19 cellular contexts compared by ENCODE assay signal in the genomic region with DNA sequence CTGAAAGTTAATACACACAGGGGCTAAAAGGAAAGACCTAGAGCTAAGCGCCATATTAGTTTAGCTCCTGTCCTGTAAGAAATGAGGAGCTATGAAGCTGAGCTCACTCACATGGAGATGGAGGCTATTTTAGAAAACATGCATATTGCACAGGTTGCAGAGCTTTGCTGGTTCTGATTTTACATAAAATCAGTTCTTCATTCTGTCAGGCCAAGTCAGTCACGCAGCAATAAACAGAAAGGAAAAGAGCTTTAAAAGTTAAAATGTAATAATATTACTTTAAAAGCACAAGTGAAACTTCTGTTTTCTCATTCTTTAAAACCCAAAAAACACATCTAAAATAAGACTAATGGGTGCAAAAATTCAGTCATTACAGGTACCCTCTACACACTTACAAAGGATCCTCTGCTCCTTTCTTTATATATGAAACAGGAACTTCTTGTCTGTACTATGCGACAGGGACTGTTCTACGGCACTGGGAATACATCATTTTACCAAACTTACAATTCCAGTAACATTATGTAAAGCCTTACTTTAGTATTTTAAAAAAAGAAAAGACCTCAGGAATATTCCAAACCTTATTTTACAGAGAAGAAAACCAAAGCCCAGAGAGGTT.
DNase-seq lines count a peak whose midpoint lies in the region; ATAC-seq and TF ChIP-seq lines count a peak whose summit lies in the region.
"Had no signal": no experiment of that assay in that cellular context is flagged by ENCODE, and none has a peak within 500 bp of the region (broad histone marks: within the 10 kb centered on the region; RNA-seq: fewer than 3 reads in every experiment).

No MANE protein-coding gene starts in this region.

- DNase-seq in MCF 10A (ENCODE audit: unreplicated experiment) (no peak), mammary epithelial cell (no peak), T-helper 17 cell (no peak), naive B cell (no peak), vagina (ENCODE audit: extremely low spot score in 2 of 2) (no peak), GOT3 (lab: John Stamatoyannopoulos, UW) (no peak), NCI-H2227 treated with DMSO at 0.1 percent for 48 hours (lab: John Stamatoyannopoulos, UW) (no peak)
- DNase-seq: 8988T; activated CD4-positive, alpha-beta T cell treated with anti-CD3 and anti-CD28 coated beads, Interleukin-2, amount 10 ng/mL, durations not matched to agents 24 days and 14 days; activated T-cell treated with anti-CD3 and anti-CD28 coated beads, Interleukin-2, amount 50 U/mL, for 24 hours; adrenal gland; CD8-positive, alpha-beta memory T cell; cerebellar nuclear complex; NCI-H1930; thyroid gland had no signal

- H3K4me3 ChIP-seq in mammary epithelial cell (replicated peaks in 1 of 3; ENCODE audit: insufficient read depth in 1 of 3, low read depth in 2 of 3, low read length in 3 of 3) = no peak overlapping the region
- no peak overlapping the region for H3K4me3 ChIP-seq in vagina
- H3K4me3 ChIP-seq: adrenal gland, thyroid gland had no signal

- no peak overlapping the region for H3K27ac ChIP-seq in mammary epithelial cell (ENCODE audit: insufficient read depth, low read depth, low read length)
- peak overlapping the region; percentile 63 for H3K27ac ChIP-seq in vagina

- H3K27me3 ChIP-seq in mammary epithelial cell (ENCODE audit: insufficient read depth, low read length) (no peaks in the 10 kb centered on the region), vagina (no peaks in the 10 kb centered on the region)
- H3K27me3 ChIP-seq: adrenal gland, thyroid gland had no signal

- WGBS in mammary epithelial cell (ENCODE audit: low coverage, missing lambda C conversion rate) = 96% methylated on average over 4 of the region's 4 CpGs

- in situ Hi-C loops in mammary epithelial cell (cut with MboI; ENCODE audit: low sequenced_read_pairs in 2 of 2) = loop anchor here (5.0 to 10.0 kb wide), 6 partner anchors 250 to 657 kb away; no protein-coding TSS in a partner anchor

- H3K27ac Mint-ChIP-seq in MCF 10A (ENCODE audit: low read depth, unreplicated experiment) (peak overlapping the region; percentile 96), T-helper 17 cell (peak overlapping the region; percentile 45), naive B cell (peak overlapping the region; percentile 5 to 80 (median 21))
- H3K27ac Mint-ChIP-seq: activated CD4-positive, alpha-beta T cell treated with anti-CD3 and anti-CD28 coated beads, Interleukin-2, amount 10 ng/mL, durations not matched to agents 24 days and 14 days; activated T-cell treated with anti-CD3 and anti-CD28 coated beads, Interleukin-2, amount 50 U/mL, for 24 hours; T-helper 1 cell treated with Interleukin-12 subunit alpha and Interleukin-12 subunit beta and Interleukin-4 antibody, amounts not matched to agents 30 μg/mL and 1 μg/mL, for 36 hours had no signal

- no peak for TF ChIP-seq CTCF in MCF 10A (IDR thresholded peaks at IDR 0.05; ENCODE audit: unreplicated experiment)
- no peak for TF ChIP-seq CTCF in mammary epithelial cell (conservative IDR thresholded peaks at IDR 0.05 in 1 of 2, IDR thresholded peaks at IDR 0.05 in 1 of 2; ENCODE audit: extremely low read depth in 1 of 2, insufficient read depth in 1 of 2, low read depth in 1 of 2, low read length in 2 of 2)
- no peak for TF ChIP-seq CTCF in vagina (IDR thresholded peaks at IDR 0.05)

- TF ChIP-seq POLR2A in vagina (IDR thresholded peaks at IDR 0.05) = no peak

- no peaks in the 10 kb centered on the region for H3K79me2 ChIP-seq in mammary epithelial cell (ENCODE audit: insufficient read depth, low read length)

- H3K27me3 Mint-ChIP-seq in MCF 10A (ENCODE audit: insufficient read depth, unreplicated experiment) (no peaks in the 10 kb centered on the region), T-helper 17 cell (no peaks in the 10 kb centered on the region), naive B cell (no peaks in the 10 kb centered on the region)
- H3K27me3 Mint-ChIP-seq: activated CD4-positive, alpha-beta T cell treated with anti-CD3 and anti-CD28 coated beads, Interleukin-2, amount 10 ng/mL, durations not matched to agents 24 days and 14 days; activated T-cell treated with anti-CD3 and anti-CD28 coated beads, Interleukin-2, amount 50 U/mL, for 24 hours; CD8-positive, alpha-beta memory T cell had no signal

- peaks cover 21% of the 10 kb centered on the region for H3K4me1 ChIP-seq in mammary epithelial cell (ENCODE audit: insufficient read depth, low read length)
- H3K4me1 ChIP-seq in vagina = peaks cover 30% of the 10 kb centered on the region

- intact Hi-C loops in MCF 10A (cut with micrococcal nuclease) = loop anchor here (5.0 to 10.0 kb wide), 2 partner anchors 190 to 507 kb away; no protein-coding TSS in a partner anchor
- intact Hi-C loops in mammary epithelial cell (cut with micrococcal nuclease) = loop anchor here (5.0 kb wide), 1 partner anchor 60 kb away; no protein-coding TSS in a partner anchor
- intact Hi-C loops in vagina (cut with DNase I) = loop anchor here (5.0 to 10.0 kb wide), 2 partner anchors 527 to 655 kb away; no protein-coding TSS in a partner anchor

- H3K9me3 Mint-ChIP-seq in MCF 10A (ENCODE audit: unreplicated experiment) = no peaks in the 10 kb centered on the region
- no peaks in the 10 kb centered on the region for H3K9me3 Mint-ChIP-seq in naive B cell
- H3K9me3 Mint-ChIP-seq: activated CD4-positive, alpha-beta T cell treated with anti-CD3 and anti-CD28 coated beads, Interleukin-2, amount 10 ng/mL, durations not matched to agents 24 days and 14 days; activated T-cell treated with anti-CD3 and anti-CD28 coated beads, Interleukin-2, amount 50 U/mL, for 24 hours; CD8-positive, alpha-beta memory T cell; immature natural killer cell; T-helper 1 cell treated with Interleukin-12 subunit alpha and Interleukin-12 subunit beta and Interleukin-4 antibody, amounts not matched to agents 30 μg/mL and 1 μg/mL, for 36 hours had no signal

- no peaks in the 10 kb centered on the region for H4K20me1 ChIP-seq in mammary epithelial cell (ENCODE audit: insufficient read depth, low read length)

- no TSS peak for BruUV-seq in MCF 10A (replicated peaks; lab: Mats Ljungman, UMichigan)
- BruUV-seq in mammary epithelial cell (replicated peaks; lab: Mats Ljungman, UMichigan) = no TSS peak

- no peak overlapping the region for H2AFZ ChIP-seq in mammary epithelial cell (ENCODE audit: low read depth, low read length)

- no peak overlapping the region for H3K4me3 Mint-ChIP-seq in MCF 10A (ENCODE audit: unreplicated experiment)
- H3K4me3 Mint-ChIP-seq in T-helper 17 cell = no peak overlapping the region
- H3K4me3 Mint-ChIP-seq in naive B cell = peak overlapping the region in 4 of 8 donors; percentile 0 to 71 (median 18)
- H3K4me3 Mint-ChIP-seq: activated CD4-positive, alpha-beta T cell treated with anti-CD3 and anti-CD28 coated beads, Interleukin-2, amount 10 ng/mL, durations not matched to agents 24 days and 14 days; activated T-cell treated with anti-CD3 and anti-CD28 coated beads, Interleukin-2, amount 50 U/mL, for 24 hours; CD8-positive, alpha-beta memory T cell; T-helper 1 cell treated with Interleukin-12 subunit alpha and Interleukin-12 subunit beta and Interleukin-4 antibody, amounts not matched to agents 30 μg/mL and 1 μg/mL, for 36 hours had no signal

- H3K36me3 Mint-ChIP-seq in MCF 10A (ENCODE audit: insufficient read depth, unreplicated experiment) (peaks cover 21% of the 10 kb centered on the region), T-helper 17 cell (ENCODE audit: low read depth) (peaks cover 12% of the 10 kb centered on the region), naive B cell (no peaks in the 10 kb centered on the region)

- H3K9me3 ChIP-seq in mammary epithelial cell (replicated peaks; ENCODE audit: insufficient read depth, low read length) (no peaks in the 10 kb centered on the region), T-helper 17 cell (ENCODE audit: control insufficient read depth, low read length, poor library complexity, severe bottlenecking) (no peaks in the 10 kb centered on the region), vagina (no peaks in the 10 kb centered on the region)
- H3K9me3 ChIP-seq: adrenal gland, thyroid gland had no signal

- dilution Hi-C loops in mammary epithelial cell (cut with HindIII; ENCODE audit: low sequenced_read_pairs) = no loop called here

- peaks cover 2% of the 10 kb centered on the region for H3K36me3 ChIP-seq in mammary epithelial cell (ENCODE audit: insufficient read depth, low read length)
- no peaks in the 10 kb centered on the region for H3K36me3 ChIP-seq in vagina
- H3K36me3 ChIP-seq: adrenal gland, thyroid gland had no signal

- CTCF ChIA-PET in MCF 10A (lab: Yijun Ruan, JAX) = interaction anchor here (0.8 to 1.5 kb wide), 6 partner anchors 43 to 535 kb away, joined by 3 to 11 read pairs (median 4); no protein-coding TSS in a partner anchor
- CTCF ChIA-PET in mammary epithelial cell (lab: Charles Lee; ENCODE audit: low non-redundant PET) = no interaction called here

- H3K9ac ChIP-seq in mammary epithelial cell (ENCODE audit: insufficient read depth, low read length) = no peak overlapping the region

- ATAC-seq in T-helper 17 cell (no peak), naive B cell (ENCODE audit: low read depth in 2 of 2) (peak; percentile 44 to 50), esophagus mucosa (no peak)
- ATAC-seq: HCT116 had no signal

- peaks cover 50% of the 10 kb centered on the region for H3K4me1 Mint-ChIP-seq in MCF 10A (ENCODE audit: insufficient read depth, unreplicated experiment)
- peaks cover 9% of the 10 kb centered on the region for H3K4me1 Mint-ChIP-seq in T-helper 17 cell
- H3K4me1 Mint-ChIP-seq in naive B cell = peaks cover 17 to 23% (median 20%) of the 10 kb centered on the region in 3 donors

- POLR2A ChIA-PET in MCF 10A (lab: Yijun Ruan, JAX) = interaction anchor here (0.6 to 5.4 kb wide), 8 partner anchors 9 to 303 kb away, joined by 3 to 37 read pairs (median 4); a partner anchor contains a TSS

- no peak overlapping the region for H3K4me2 ChIP-seq in mammary epithelial cell (ENCODE audit: insufficient read depth, low read depth, low read length)

Comparison
In these comparisons a context has a peak if more than half of its experiments do, and no peak if none do; other contexts are left out.
1. H3K27ac Mint-ChIP-seq: peak in every context shown above with its lines; median percentile 96 in MCF 10A; 45 in T-helper 17 cell; 21 in naive B cell.
2. ATAC-seq: peak in naive B cell (2 of 2); none in T-helper 17 cell (single experiment) and esophagus mucosa (single experiment).